Comparison of ENCODE assay signal across 11 cellular contexts in genomic region chr9:3241290-3241689, GRCh38.
A peak's percentile ranks its signal among the peaks of the same experiment; 100 is the strongest.
DNase-seq lines count a peak whose midpoint lies in the region; ATAC-seq, FAIRE-seq and TF ChIP-seq lines count a peak whose summit lies in the region.
"Had no signal": no experiment of that assay in that cellular context is flagged by ENCODE, and none has a peak within 500 bp of the region (broad histone marks: within the 10 kb centered on the region; RNA-seq: fewer than 3 reads in every experiment).

No MANE protein-coding gene starts in this region.

- peak overlapping the region; percentile 7 for H3K27ac Mint-ChIP-seq in mesothelial cell of epicardium
- H3K27ac Mint-ChIP-seq in T-helper 2 cell treated with Interferon-gamma antibody and Interleukin-4, amounts not matched to agents 5 μg/mL and 100 μg/mL, for 36 hours = no peak overlapping the region
- no peak overlapping the region for H3K27ac Mint-ChIP-seq in activated CD8-positive, alpha-beta T cell treated with anti-CD3 and anti-CD28 coated beads, Interleukin-2, amount 10 ng/mL, durations not matched to agents 7 days and 5 days

- FAIRE-seq in urothelium cell line (lab: Jason Lieb, UNC) = no peak

- TF ChIP-seq CTCF in cardiac muscle cell (IDR thresholded peaks at IDR 0.05; ENCODE audit: low read depth, low read length) (no peak), left ventricle myocardium inferior (IDR thresholded peaks at IDR 0.05; ENCODE audit: borderline replicate concordance) (no peak), epithelial cell of esophagus (IDR thresholded peaks at IDR 0.05; ENCODE audit: insufficient read depth, low read depth, low read length, missing control alignments) (no peak), mesothelial cell of epicardium (IDR thresholded peaks at IDR 0.05; ENCODE audit: unreplicated experiment) (no peak)

- intact Hi-C loops in left ventricle myocardium inferior (cut with micrococcal nuclease) = loop anchor here (5.0 kb wide), 1 partner anchor 196 kb away; no protein-coding TSS in a partner anchor

- peaks cover 17% of the 10 kb centered on the region for H3K36me3 Mint-ChIP-seq in mesothelial cell of epicardium
- no peaks in the 10 kb centered on the region for H3K36me3 Mint-ChIP-seq in T-helper 2 cell treated with Interferon-gamma antibody and Interleukin-4, amounts not matched to agents 5 μg/mL and 100 μg/mL, for 36 hours (ENCODE audit: low read depth)
- H3K36me3 Mint-ChIP-seq in activated CD8-positive, alpha-beta T cell treated with anti-CD3 and anti-CD28 coated beads, Interleukin-2, amount 10 ng/mL, durations not matched to agents 7 days and 5 days (ENCODE audit: low read depth) = no peaks in the 10 kb centered on the region

- H3K4me1 Mint-ChIP-seq in mesothelial cell of epicardium = peaks cover 10% of the 10 kb centered on the region
- H3K4me1 Mint-ChIP-seq in T-helper 2 cell treated with Interferon-gamma antibody and Interleukin-4, amounts not matched to agents 5 μg/mL and 100 μg/mL, for 36 hours (ENCODE audit: low read depth) = peaks cover 6% of the 10 kb centered on the region
- peaks cover 7% of the 10 kb centered on the region for H3K4me1 Mint-ChIP-seq in activated CD8-positive, alpha-beta T cell treated with anti-CD3 and anti-CD28 coated beads, Interleukin-2, amount 10 ng/mL, durations not matched to agents 7 days and 5 days (ENCODE audit: low read depth)

- H3K4me3 Mint-ChIP-seq in mesothelial cell of epicardium = no peak overlapping the region
- H3K4me3 Mint-ChIP-seq in T-helper 2 cell treated with Interferon-gamma antibody and Interleukin-4, amounts not matched to agents 5 μg/mL and 100 μg/mL, for 36 hours = no peak overlapping the region
- no peak overlapping the region for H3K4me3 Mint-ChIP-seq in activated CD8-positive, alpha-beta T cell treated with anti-CD3 and anti-CD28 coated beads, Interleukin-2, amount 10 ng/mL, durations not matched to agents 7 days and 5 days
- H3K4me3 Mint-ChIP-seq: naive B cell had no signal

- H3K9me3 Mint-ChIP-seq in mesothelial cell of epicardium = no peaks in the 10 kb centered on the region
- no peaks in the 10 kb centered on the region for H3K9me3 Mint-ChIP-seq in T-helper 2 cell treated with Interferon-gamma antibody and Interleukin-4, amounts not matched to agents 5 μg/mL and 100 μg/mL, for 36 hours
- H3K9me3 Mint-ChIP-seq in activated CD8-positive, alpha-beta T cell treated with anti-CD3 and anti-CD28 coated beads, Interleukin-2, amount 10 ng/mL, durations not matched to agents 7 days and 5 days (ENCODE audit: insufficient read depth) = no peaks in the 10 kb centered on the region
- H3K9me3 Mint-ChIP-seq: naive B cell had no signal

- H3K27ac ChIP-seq in cardiac muscle cell (no peak overlapping the region), left ventricle myocardium inferior (replicated peaks) (no peak overlapping the region)
- H3K27ac ChIP-seq: spleen had no signal

- no peak overlapping the region for H3K4me3 ChIP-seq in cardiac muscle cell
- no peak overlapping the region for H3K4me3 ChIP-seq in left ventricle myocardium inferior
- H3K4me3 ChIP-seq in epithelial cell of esophagus (ENCODE audit: low read length) = no peak overlapping the region
- H3K4me3 ChIP-seq: spleen had no signal

- H3K36me3 ChIP-seq in cardiac muscle cell = no peaks in the 10 kb centered on the region
- no peaks in the 10 kb centered on the region for H3K36me3 ChIP-seq in left ventricle myocardium inferior

- peaks cover 8% of the 10 kb centered on the region for H3K4me1 ChIP-seq in cardiac muscle cell (ENCODE audit: low read depth)
- H3K4me1 ChIP-seq in left ventricle myocardium inferior = no peaks in the 10 kb centered on the region

- H3K27me3 ChIP-seq in cardiac muscle cell (no peaks in the 10 kb centered on the region), left ventricle myocardium inferior (ENCODE audit: low read depth) (no peaks in the 10 kb centered on the region)
- H3K27me3 ChIP-seq: spleen had no signal

- DNase-seq in cardiac muscle cell (ENCODE audit: low read depth in 1 of 2, low spot score in 1 of 2) (peak; percentile 32 to 33), left ventricle myocardium inferior (no peak), epithelial cell of esophagus (ENCODE audit: low read depth) (peak; percentile 29), mesothelial cell of epicardium (ENCODE audit: low spot score in 2 of 2, unreplicated experiment in 2 of 2) (no peak), urothelium cell line (ENCODE audit: low spot score) (peak; percentile 1), OCI-M2 (lab: John Stamatoyannopoulos, UW; ENCODE audit: unreplicated experiment) (no peak)
- no peak for DNase-seq in T-helper 2 cell treated with Interferon-gamma antibody and Interleukin-4, amounts not matched to agents 5 μg/mL and 100 μg/mL, for 36 hours (ENCODE audit: low spot score)
- DNase-seq in activated CD8-positive, alpha-beta T cell treated with anti-CD3 and anti-CD28 coated beads, Interleukin-2, amount 10 ng/mL, durations not matched to agents 7 days and 5 days = no peak
- DNase-seq: NCI-H1048 had no signal

- no peaks in the 10 kb centered on the region for H3K9me3 ChIP-seq in cardiac muscle cell (ENCODE audit: low read depth)
- H3K9me3 ChIP-seq in left ventricle myocardium inferior (replicated peaks) = no peaks in the 10 kb centered on the region
- H3K9me3 ChIP-seq: spleen had no signal

- POLR2A ChIA-PET in activated CD8-positive, alpha-beta T cell treated with anti-CD3 and anti-CD28 coated beads, Interleukin-2, amount 10 ng/mL, durations not matched to agents 7 days and 5 days (lab: Charles Lee) = no interaction called here

- no peaks in the 10 kb centered on the region for H3K27me3 Mint-ChIP-seq in mesothelial cell of epicardium (ENCODE audit: low read depth)
- H3K27me3 Mint-ChIP-seq in T-helper 2 cell treated with Interferon-gamma antibody and Interleukin-4, amounts not matched to agents 5 μg/mL and 100 μg/mL, for 36 hours (ENCODE audit: low read depth) = no peaks in the 10 kb centered on the region
- no peaks in the 10 kb centered on the region for H3K27me3 Mint-ChIP-seq in activated CD8-positive, alpha-beta T cell treated with anti-CD3 and anti-CD28 coated beads, Interleukin-2, amount 10 ng/mL, durations not matched to agents 7 days and 5 days (ENCODE audit: low read depth)
- H3K27me3 Mint-ChIP-seq: naive B cell had no signal

- CTCF ChIA-PET in activated CD8-positive, alpha-beta T cell treated with anti-CD3 and anti-CD28 coated beads, Interleukin-2, amount 10 ng/mL, durations not matched to agents 7 days and 5 days (lab: Charles Lee) = interaction anchor here (0.6 to 5.5 kb wide), 31 partner anchors 9 to 1097 kb away, joined by 3 to 106 read pairs (median 3); no protein-coding TSS in a partner anchor

- ATAC-seq in activated CD8-positive, alpha-beta T cell treated with anti-CD3 and anti-CD28 coated beads, Interleukin-2, amount 10 ng/mL, durations not matched to agents 7 days and 5 days = no peak

Comparison
In these comparisons a context has a peak if more than half of its experiments do, and no peak if none do; other contexts are left out.
1. DNase-seq: peak in cardiac muscle cell (2 of 2), epithelial cell of esophagus (single experiment) and urothelium cell line (single experiment); none in left ventricle myocardium inferior (single experiment), mesothelial cell of epicardium (0 of 2), T-helper 2 cell treated with Interferon-gamma antibody and Interleukin-4, amounts not matched to agents 5 μg/mL and 100 μg/mL, for 36 hours (single experiment), OCI-M2 (single experiment) and activated CD8-positive, alpha-beta T cell treated with anti-CD3 and anti-CD28 coated beads, Interleukin-2, amount 10 ng/mL, durations not matched to agents 7 days and 5 days (single experiment).